Comparison of ENCODE assay signal across 9 cellular contexts in genomic region chr6:6686748-6687601, GRCh38.
DNase-seq lines count a peak whose midpoint lies in the region; ATAC-seq and TF ChIP-seq lines count a peak whose summit lies in the region.
"Had no signal": no experiment of that assay in that cellular context is flagged by ENCODE, and none has a peak within 500 bp of the region (broad histone marks: within the 10 kb centered on the region; RNA-seq: fewer than 3 reads in every experiment).

No MANE protein-coding gene starts in this region.

- DNase-seq in BE2C (peak; percentile 98), HEK293T (ENCODE audit: extremely low spot score) (peak; percentile 98), NCI-H446 (lab: John Stamatoyannopoulos, UW) (peak; percentile 90 to 96), left cardiac atrium (peak; percentile 93), renal cortical epithelial cell (ENCODE audit: low read depth) (peak; percentile 94), dedifferentiated amniotic fluid mesenchymal stem cell (ENCODE audit: extremely low spot score) (no peak)
- DNase-seq in activated T-cell treated with anti-CD3 and anti-CD28 coated beads, Interleukin-2, amount 50 U/mL, for 48 hours, result peak; percentile 61 to 70

- POLR2A ChIA-PET in HEK293T (lab: Yijun Ruan, JAX), result interaction anchor here (0.6 to 1.9 kb wide), 13 partner anchors 9 to 786 kb away, joined by 3 to 10 read pairs (median 3); partner anchors contain the start of genes CAGE1 and RIOK1

- intact Hi-C loops in left cardiac atrium (cut with DNase I), result no loop called here

- H3K9me3 ChIP-seq in BE2C, result no peaks in the 10 kb centered on the region

- peaks cover 17% of the 10 kb centered on the region for H3K4me1 ChIP-seq in BE2C

- TF ChIP-seq CTCF in BE2C (IDR thresholded peaks at IDR 0.05; ENCODE audit: low read depth, low read length), result no peak

- ATAC-seq in left cardiac atrium, result peak; percentile 92
- no peak for ATAC-seq in HG03097 (IDR thresholded peaks at IDR 0.05; ENCODE audit: low FRiP score, unreplicated experiment)
- ATAC-seq: GM12878 had no signal

- no peaks in the 10 kb centered on the region for H3K27me3 ChIP-seq in BE2C

- CTCF ChIA-PET in HEK293T (lab: Yijun Ruan, JAX), result interaction anchor here (0.6 to 1.7 kb wide), 4 partner anchors 10 to 692 kb away, joined by 3 to 23 read pairs (median 6); no protein-coding TSS in a partner anchor

- H3K36me3 ChIP-seq in BE2C, result no peaks in the 10 kb centered on the region

- H3K4me3 ChIP-seq in BE2C (ENCODE audit: low read depth, low read length), result peak overlapping the region; percentile 58
- H3K4me3 ChIP-seq: GM12878 had no signal

TF ChIP-seq in HEK293T, 16 proteins besides CTCF, POLR2A, EP300 and RAD21:
- TF ChIP-seq SP1 (IDR thresholded peaks at IDR 0.05) (no peak), HDGF (IDR thresholded peaks at IDR 0.05; ENCODE audit: borderline replicate concordance) (no peak), ZNF384 (IDR thresholded peaks at IDR 0.05) (no peak), NFRKB (IDR thresholded peaks at IDR 0.05) (no peak), FOXK2 (IDR thresholded peaks at IDR 0.05) (no peak), BHLHE40 (IDR thresholded peaks at IDR 0.05; ENCODE audit: borderline replicate concordance) (no peak), PKNOX1 (IDR thresholded peaks at IDR 0.05) (no peak), FOXA1 (IDR thresholded peaks at IDR 0.05) (no peak), SUZ12 (IDR thresholded peaks at IDR 0.05) (no peak), TARDBP (IDR thresholded peaks at IDR 0.05) (no peak), FOXM1 (IDR thresholded peaks at IDR 0.05; ENCODE audit: borderline replicate concordance) (no peak), LEF1 (IDR thresholded peaks at IDR 0.05; ENCODE audit: borderline replicate concordance) (no peak), CTBP1 (IDR thresholded peaks at IDR 0.05; ENCODE audit: borderline replicate concordance) (no peak), ELF4 (IDR thresholded peaks at IDR 0.05) (no peak), ARNT (IDR thresholded peaks at IDR 0.05) (no peak), L3MBTL2 (conservative IDR thresholded peaks at IDR 0.05) (no peak)
